17 cellular contexts compared by ENCODE assay signal in genomic region chr1:230280906-230281413, GRCh38.
DNase-seq lines count a peak whose midpoint lies in the region; ATAC-seq and TF ChIP-seq lines count a peak whose summit lies in the region.
"Had no signal": no experiment of that assay in that cellular context is flagged by ENCODE, and none has a peak within 500 bp of the region (broad histone marks: within the 10 kb centered on the region; RNA-seq: fewer than 3 reads in every experiment).

No MANE protein-coding gene starts in this region.

- no peak for TF ChIP-seq EP300 in ovary (IDR thresholded peaks at IDR 0.05)

- H3K36me3 Mint-ChIP-seq in activated CD8-positive, alpha-beta T cell treated with anti-CD3 and anti-CD28 coated beads, Interleukin-2, amount 10 ng/mL, durations not matched to agents 7 days and 5 days (ENCODE audit: low read depth) = peaks cover 29% of the 10 kb centered on the region

- H3K4me1 Mint-ChIP-seq in activated CD8-positive, alpha-beta T cell treated with anti-CD3 and anti-CD28 coated beads, Interleukin-2, amount 10 ng/mL, durations not matched to agents 7 days and 5 days (ENCODE audit: low read depth) = peaks cover 51% of the 10 kb centered on the region

- in situ Hi-C loops in KBM-7 (cut with MboI; ENCODE audit: low pct_unique_long_range_greater_than_20kb, low sequenced_read_pairs) = no loop called here

- WGBS in ovary, 3 donors = 82 to 88% (median 88%) methylated on average over 23 of the region's 23 CpGs
- WGBS in aorta, 2 donors = 84 to 86% methylated on average over 23 of the region's 23 CpGs

- H3K4me1 ChIP-seq in right atrium auricular region = peaks cover 0 to 5% of the 10 kb centered on the region in 2 donors
- peaks cover 2% of the 10 kb centered on the region for H3K4me1 ChIP-seq in ovary (ENCODE audit: insufficient read depth)
- peaks cover 0 to 4% of the 10 kb centered on the region in 2 donors for H3K4me1 ChIP-seq in aorta (ENCODE audit: control insufficient read depth in 1 of 2, insufficient read depth in 2 of 2, low read length in 2 of 2)

- no peaks in the 10 kb centered on the region for H3K27me3 Mint-ChIP-seq in activated CD8-positive, alpha-beta T cell treated with anti-CD3 and anti-CD28 coated beads, Interleukin-2, amount 10 ng/mL, durations not matched to agents 7 days and 5 days (ENCODE audit: low read depth)

- H3K4me3 ChIP-seq in right atrium auricular region (no peak overlapping the region), ovary (no peak overlapping the region), aorta (ENCODE audit: low read length in 2 of 2) (no peak overlapping the region)
- H3K4me3 ChIP-seq: heart right ventricle had no signal

- H3K4me3 Mint-ChIP-seq in activated CD8-positive, alpha-beta T cell treated with anti-CD3 and anti-CD28 coated beads, Interleukin-2, amount 10 ng/mL, durations not matched to agents 7 days and 5 days = no peak overlapping the region
- H3K4me3 Mint-ChIP-seq: endodermal cell; nephron progenitor cell; T-helper 1 cell treated with Interleukin-12 subunit alpha and Interleukin-12 subunit beta and Interleukin-4 antibody, amounts not matched to agents 30 μg/mL and 1 μg/mL, for 36 hours had no signal

- peak overlapping the region; percentile 64 for H3K27ac Mint-ChIP-seq in activated CD8-positive, alpha-beta T cell treated with anti-CD3 and anti-CD28 coated beads, Interleukin-2, amount 10 ng/mL, durations not matched to agents 7 days and 5 days
- H3K27ac Mint-ChIP-seq: endodermal cell; T-helper 1 cell treated with Interleukin-12 subunit alpha and Interleukin-12 subunit beta and Interleukin-4 antibody, amounts not matched to agents 30 μg/mL and 1 μg/mL, for 36 hours had no signal

- H3K27me3 ChIP-seq in right atrium auricular region = no peaks in the 10 kb centered on the region
- no peaks in the 10 kb centered on the region for H3K27me3 ChIP-seq in ovary
- H3K27me3 ChIP-seq in aorta (ENCODE audit: control insufficient read depth in 1 of 2, insufficient read depth in 2 of 2, low read length in 1 of 2) = no peaks in the 10 kb centered on the region
- H3K27me3 ChIP-seq: heart right ventricle had no signal

- H3K36me3 ChIP-seq in right atrium auricular region = peaks cover 32% of the 10 kb centered on the region
- no peaks in the 10 kb centered on the region for H3K36me3 ChIP-seq in ovary
- peaks cover 0 to 7% of the 10 kb centered on the region in 2 donors for H3K36me3 ChIP-seq in aorta (ENCODE audit: control insufficient read depth in 1 of 2, insufficient read depth in 2 of 2, low read length in 1 of 2)

- POLR2A ChIA-PET in activated CD8-positive, alpha-beta T cell treated with anti-CD3 and anti-CD28 coated beads, Interleukin-2, amount 10 ng/mL, durations not matched to agents 7 days and 5 days (lab: Charles Lee) = no interaction called here

- CTCF ChIA-PET in activated CD8-positive, alpha-beta T cell treated with anti-CD3 and anti-CD28 coated beads, Interleukin-2, amount 10 ng/mL, durations not matched to agents 7 days and 5 days (lab: Charles Lee) = interaction anchor here (1.4 kb wide), 1 partner anchor 13 kb away, joined by 5 read pairs; no protein-coding TSS in a partner anchor

- H3K9me3 Mint-ChIP-seq in activated CD8-positive, alpha-beta T cell treated with anti-CD3 and anti-CD28 coated beads, Interleukin-2, amount 10 ng/mL, durations not matched to agents 7 days and 5 days (ENCODE audit: insufficient read depth) = no peaks in the 10 kb centered on the region
- H3K9me3 Mint-ChIP-seq: endodermal cell; nephron progenitor cell; T-helper 1 cell treated with Interleukin-12 subunit alpha and Interleukin-12 subunit beta and Interleukin-4 antibody, amounts not matched to agents 30 μg/mL and 1 μg/mL, for 36 hours had no signal

- TF ChIP-seq CTCF in right atrium auricular region (IDR thresholded peaks at IDR 0.05) = no peak
- TF ChIP-seq CTCF in ovary (IDR thresholded peaks at IDR 0.05) = no peak

- no peak for ATAC-seq in activated CD8-positive, alpha-beta T cell treated with anti-CD3 and anti-CD28 coated beads, Interleukin-2, amount 10 ng/mL, durations not matched to agents 7 days and 5 days
- peak; percentile 6 for ATAC-seq in aorta (ENCODE audit: low FRiP score)
- no peak for ATAC-seq in GM19035 (IDR thresholded peaks at IDR 0.05; ENCODE audit: unreplicated experiment)
- ATAC-seq: HepG2 had no signal

- DNase-seq in cardiac septum (ENCODE audit: low spot score) = peak; percentile 64
- DNase-seq in right atrium auricular region (ENCODE audit: low spot score) = no peak
- DNase-seq in activated CD8-positive, alpha-beta T cell treated with anti-CD3 and anti-CD28 coated beads, Interleukin-2, amount 10 ng/mL, durations not matched to agents 7 days and 5 days = no peak
- DNase-seq in ovary = peak in 3 of 5 donors; percentile 15 to 26 (median 24)
- peak in 1 of 2 donors; percentile 68 for DNase-seq in aorta
- no peak for DNase-seq in DMS 273 treated with DMSO at 0.1 percent for 48 hours (lab: John Stamatoyannopoulos, UW)
- DNase-seq in KBM-7 = no peak
- DNase-seq: Calu3, endodermal cell, heart right ventricle, NCI-H2029 treated with DMSO at 0.1 percent for 48 hours, nephron progenitor cell, retina, SIG-M5 had no signal

- TF ChIP-seq POLR2A in ovary (IDR thresholded peaks at IDR 0.05) = no peak

- H3K9me3 ChIP-seq in right atrium auricular region = no peaks in the 10 kb centered on the region
- H3K9me3 ChIP-seq in ovary = no peaks in the 10 kb centered on the region
- H3K9me3 ChIP-seq in aorta (ENCODE audit: control insufficient read depth, low read length) = no peaks in the 10 kb centered on the region
- H3K9me3 ChIP-seq: heart right ventricle had no signal

- H3K27ac ChIP-seq in right atrium auricular region = no peak overlapping the region
- H3K27ac ChIP-seq in ovary = no peak overlapping the region
- H3K27ac ChIP-seq in aorta (ENCODE audit: low read depth in 1 of 2, low read length in 2 of 2) = no peak overlapping the region
- H3K27ac ChIP-seq: heart right ventricle had no signal

- intact Hi-C loops in cardiac septum (cut with DNase I) = no loop called here
- intact Hi-C loops in ovary (cut with DNase I) = no loop called here
- intact Hi-C loops in aorta (cut with DNase I) = no loop called here

Comparison
In these comparisons a context has a peak if more than half of its experiments do, and no peak if none do; other contexts are left out.
1. DNase-seq: peak in cardiac septum (single experiment) and ovary (3 of 5); none in right atrium auricular region (single experiment), activated CD8-positive, alpha-beta T cell treated with anti-CD3 and anti-CD28 coated beads, Interleukin-2, amount 10 ng/mL, durations not matched to agents 7 days and 5 days (single experiment), DMS 273 treated with DMSO at 0.1 percent for 48 hours (single experiment) and KBM-7 (single experiment).